9 cellular contexts compared by ENCODE assay signal in genomic region chr15:85840079-85840801, GRCh38. TPM values are rescaled to one million over a fixed set of nuclear protein-coding genes. Genes with fewer than 3 reads are reported as not detected.
DNase-seq lines count a peak whose midpoint lies in the region; ATAC-seq and TF ChIP-seq lines count a peak whose summit lies in the region.
"Had no signal": no experiment of that assay in that cellular context is flagged by ENCODE, and none has a peak within 500 bp of the region (broad histone marks: within the 10 kb centered on the region; RNA-seq: fewer than 3 reads in every experiment).

No MANE protein-coding gene starts in this region.

- H3K36me3 Mint-ChIP-seq in chondrocyte (ENCODE audit: low read depth), result no peaks in the 10 kb centered on the region
- H3K36me3 Mint-ChIP-seq: IgD-negative memory B cell had no signal

- peak overlapping the region; percentile 60 for H3K4me3 ChIP-seq in AG10803 (ENCODE audit: low read length)

- H3K4me3 Mint-ChIP-seq in chondrocyte (ENCODE audit: unreplicated experiment), result peak overlapping the region; percentile 74

- DNase-seq in AG10803 (ENCODE audit: low read depth), result peak; percentile 36
- DNase-seq in NCI-H345 (lab: John Stamatoyannopoulos, UW), result peak; percentile 77
- peak; percentile 70 to 78 for DNase-seq in activated CD4-positive, alpha-beta T cell treated with anti-CD3 and anti-CD28 coated beads for 24 hours (ENCODE audit: low read depth in 2 of 2)
- DNase-seq in chondrocyte (ENCODE audit: low spot score), result no peak
- peak; percentile 85 for DNase-seq in kidney tubule cell (ENCODE audit: low spot score)
- DNase-seq in stimulated activated CD4-positive, alpha-beta T cell treated with anti-CD3 and anti-CD28 coated beads, Interleukin-1b, Interleukin-23, amount 100 ng/mL, for 48 hours, result peak; percentile 76

- peaks cover 8% of the 10 kb centered on the region for H3K4me1 Mint-ChIP-seq in chondrocyte (ENCODE audit: low read depth)
- H3K4me1 Mint-ChIP-seq: IgD-negative memory B cell had no signal

- TF ChIP-seq CTCF in AG10803 (conservative IDR thresholded peaks at IDR 0.05; ENCODE audit: low read length), result peak; percentile 73
- peak; percentile 99 for TF ChIP-seq CTCF in chondrocyte (IDR thresholded peaks at IDR 0.05)

- peak; percentile 98 for ATAC-seq in GM18907 (IDR thresholded peaks at IDR 0.05; ENCODE audit: unreplicated experiment)
- peak; percentile 96 for ATAC-seq in HG03159 (IDR thresholded peaks at IDR 0.05; ENCODE audit: unreplicated experiment)

- H3K27ac Mint-ChIP-seq in chondrocyte (ENCODE audit: unreplicated experiment), result no peak overlapping the region
- H3K27ac Mint-ChIP-seq: IgD-negative memory B cell had no signal

- peaks cover 11% of the 10 kb centered on the region for H3K27me3 Mint-ChIP-seq in chondrocyte (ENCODE audit: low read depth)

- no peaks in the 10 kb centered on the region for H3K9me3 Mint-ChIP-seq in chondrocyte (ENCODE audit: low read depth)
- H3K9me3 Mint-ChIP-seq: IgD-negative memory B cell had no signal

RNA-seq across cellular contexts. Expression of gene KLHL25, which starts 45.5 kb away (rescaled TPM):
- total RNA-seq in chondrocyte, result 3.4 to 3.8 TPM (median 3.4 TPM) in 3 replicates
